8 cellular contexts compared by ENCODE assay signal in the genomic region with DNA sequence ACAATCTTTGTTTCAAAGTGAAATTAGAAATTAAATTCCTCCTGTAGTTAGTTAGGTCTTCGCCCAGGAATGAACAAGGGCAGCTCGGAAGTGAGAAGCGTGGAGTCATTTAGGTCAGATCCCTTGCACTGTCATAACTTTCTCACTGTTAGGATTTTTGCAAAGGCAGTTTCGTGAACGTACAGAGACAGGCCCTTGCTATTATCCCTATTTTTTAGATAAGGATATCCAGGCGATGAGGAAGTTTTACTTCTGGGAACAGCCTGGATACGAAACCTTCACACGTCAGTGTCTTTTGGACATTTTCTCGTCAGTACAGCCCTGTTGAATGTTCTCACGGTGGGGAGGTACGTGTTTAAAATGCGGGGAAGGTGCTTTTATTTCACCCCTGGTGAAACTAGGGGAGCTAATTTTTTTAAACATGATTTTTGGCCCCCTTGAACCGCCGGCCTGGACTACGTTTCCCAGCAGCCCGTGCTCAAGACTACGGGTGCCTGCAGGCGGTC. TPM values are rescaled to one million over a fixed set of nuclear protein-coding genes. Genes with fewer than 3 reads are reported as not detected.
DNase-seq lines count a peak whose midpoint lies in the region; ATAC-seq and TF ChIP-seq lines count a peak whose summit lies in the region.

No MANE protein-coding gene starts in this region.

- H3K27ac Mint-ChIP-seq in stimulated activated naive B cell treated with anti-CD40 and anti-IgM and Interleukin-4, amounts not matched to agents 10 μg/mL and 1 μg/mL and 100 μg/mL, for 72 hours = peak overlapping the region; percentile 79

- in situ Hi-C loops in astrocyte of the spinal cord (cut with HindIII; ENCODE audit: low sequenced_read_pairs) = no loop called here

- H3K36me3 ChIP-seq in kidney epithelial cell (ENCODE audit: control insufficient read depth, insufficient read depth, low read length) = no peaks in the 10 kb centered on the region

- no peak for ATAC-seq in stimulated activated naive B cell treated with anti-CD40 and anti-IgM and Interleukin-4, amounts not matched to agents 10 μg/mL and 1 μg/mL and 100 μg/mL, for 72 hours (replicated peaks)
- no peak for ATAC-seq in HG03025 (IDR thresholded peaks at IDR 0.05; ENCODE audit: low FRiP score, unreplicated experiment)

- H3K27me3 Mint-ChIP-seq in stimulated activated naive B cell treated with anti-CD40 and anti-IgM and Interleukin-4, amounts not matched to agents 10 μg/mL and 1 μg/mL and 100 μg/mL, for 72 hours = peaks cover 0 to 13% of the 10 kb centered on the region in 2 donors

- peaks cover 4 to 5% of the 10 kb centered on the region in 2 donors for H3K4me1 Mint-ChIP-seq in stimulated activated naive B cell treated with anti-CD40 and anti-IgM and Interleukin-4, amounts not matched to agents 10 μg/mL and 1 μg/mL and 100 μg/mL, for 72 hours

- peak overlapping the region; percentile 88 for H3K4me3 ChIP-seq in astrocyte of the spinal cord (ENCODE audit: low read depth, low read length)
- H3K4me3 ChIP-seq in kidney epithelial cell (ENCODE audit: low read depth, low read length) = peak overlapping the region; percentile 99

- TF ChIP-seq CTCF in astrocyte of the spinal cord (IDR thresholded peaks at IDR 0.05; ENCODE audit: low read depth, low read length) (no peak), kidney epithelial cell (IDR thresholded peaks at IDR 0.05; ENCODE audit: insufficient read depth, low read length, poor library complexity, severe bottlenecking) (no peak)

- H3K4me3 Mint-ChIP-seq in stimulated activated naive B cell treated with anti-CD40 and anti-IgM and Interleukin-4, amounts not matched to agents 10 μg/mL and 1 μg/mL and 100 μg/mL, for 72 hours = peak overlapping the region; percentile 96 to 98

- H3K9me3 Mint-ChIP-seq in stimulated activated naive B cell treated with anti-CD40 and anti-IgM and Interleukin-4, amounts not matched to agents 10 μg/mL and 1 μg/mL and 100 μg/mL, for 72 hours = no peaks in the 10 kb centered on the region

- peaks cover 2 to 4% of the 10 kb centered on the region in 2 donors for H3K36me3 Mint-ChIP-seq in stimulated activated naive B cell treated with anti-CD40 and anti-IgM and Interleukin-4, amounts not matched to agents 10 μg/mL and 1 μg/mL and 100 μg/mL, for 72 hours

- DNase-seq in NCI-H1105 (lab: John Stamatoyannopoulos, UW) = peak; percentile 77
- no peak for DNase-seq in NCI-H1105 treated with DMSO at 0.1 percent for 48 hours (lab: John Stamatoyannopoulos, UW)
- DNase-seq in LHCN-M2 (ENCODE audit: low read depth) = peak; percentile 75
- DNase-seq in astrocyte of the spinal cord (ENCODE audit: low read depth, low spot score) = no peak
- no peak for DNase-seq in kidney epithelial cell (ENCODE audit: low read depth)
- DNase-seq in stimulated activated naive B cell treated with anti-CD40 and anti-IgM and Interleukin-4, amounts not matched to agents 10 μg/mL and 1 μg/mL and 100 μg/mL, for 72 hours = no peak
- no peak for DNase-seq in NCI-H146 (lab: John Stamatoyannopoulos, UW)

- no peaks in the 10 kb centered on the region for H3K27me3 ChIP-seq in kidney epithelial cell (ENCODE audit: control insufficient read depth, insufficient read depth, low read length)

RNA-seq across cellular contexts. Expression of a gene that starts 0.3 kb away (rescaled TPM):
- total RNA-seq in LHCN-M2 (2014; rRNA removed) (42.9 and 45.5 TPM in 2 replicates), kidney epithelial cell (30.9 and 35.9 TPM in 2 replicates)
- polyA plus RNA-seq in LHCN-M2 (2012) = 9.1 TPM

Comparison
In these comparisons a context has a peak if more than half of its experiments do, and no peak if none do; other contexts are left out.
1. DNase-seq: peak in NCI-H1105 (single experiment) and LHCN-M2 (single experiment); none in NCI-H1105 treated with DMSO at 0.1 percent for 48 hours (single experiment), astrocyte of the spinal cord (single experiment), kidney epithelial cell (single experiment), stimulated activated naive B cell treated with anti-CD40 and anti-IgM and Interleukin-4, amounts not matched to agents 10 μg/mL and 1 μg/mL and 100 μg/mL, for 72 hours (single experiment) and NCI-H146 (single experiment).